ENCODE assay signal across 1 cellular context in genomic region chr2:85265304-85265703, GRCh38.
TF ChIP-seq lines count a peak whose summit lies in the region.

No MANE protein-coding gene starts in this region.

TF ChIP-seq in SK-N-SH treated with all-trans-retinoic acid at 6 μM for 48 hours, 23 proteins besides CTCF, POLR2A, EP300 and RAD21 (continued from another document):
- no peak for TF ChIP-seq BACH2 (CRISPR knock-in tag; IDR thresholded peaks at IDR 0.05; ENCODE audit: borderline replicate concordance)
- no peak for TF ChIP-seq ZC3H10 (CRISPR knock-in tag; IDR thresholded peaks at IDR 0.05)
- TF ChIP-seq ZFP30 (CRISPR knock-in tag; IDR thresholded peaks at IDR 0.05) = no peak
- TF ChIP-seq TCF4 (CRISPR knock-in tag; IDR thresholded peaks at IDR 0.05; ENCODE audit: borderline replicate concordance) = no peak
- no peak for TF ChIP-seq RARB (CRISPR knock-in tag; IDR thresholded peaks at IDR 0.05)
- no peak for TF ChIP-seq TSHZ2 (CRISPR knock-in tag; IDR thresholded peaks at IDR 0.05)
- no peak for TF ChIP-seq CSDC2 (CRISPR knock-in tag; IDR thresholded peaks at IDR 0.05)
- no peak for TF ChIP-seq TOX (CRISPR knock-in tag; IDR thresholded peaks at IDR 0.05; ENCODE audit: borderline replicate concordance)
- no peak for TF ChIP-seq CSRNP3 (CRISPR knock-in tag; IDR thresholded peaks at IDR 0.05)
- TF ChIP-seq ZNF70 (CRISPR knock-in tag; IDR thresholded peaks at IDR 0.05) = no peak
- no peak for TF ChIP-seq ISL1 (CRISPR knock-in tag; IDR thresholded peaks at IDR 0.05)
- no peak for TF ChIP-seq OSR1 (CRISPR knock-in tag; IDR thresholded peaks at IDR 0.05)
